ENCODE assay signal across 8 cellular contexts in the genomic region with DNA sequence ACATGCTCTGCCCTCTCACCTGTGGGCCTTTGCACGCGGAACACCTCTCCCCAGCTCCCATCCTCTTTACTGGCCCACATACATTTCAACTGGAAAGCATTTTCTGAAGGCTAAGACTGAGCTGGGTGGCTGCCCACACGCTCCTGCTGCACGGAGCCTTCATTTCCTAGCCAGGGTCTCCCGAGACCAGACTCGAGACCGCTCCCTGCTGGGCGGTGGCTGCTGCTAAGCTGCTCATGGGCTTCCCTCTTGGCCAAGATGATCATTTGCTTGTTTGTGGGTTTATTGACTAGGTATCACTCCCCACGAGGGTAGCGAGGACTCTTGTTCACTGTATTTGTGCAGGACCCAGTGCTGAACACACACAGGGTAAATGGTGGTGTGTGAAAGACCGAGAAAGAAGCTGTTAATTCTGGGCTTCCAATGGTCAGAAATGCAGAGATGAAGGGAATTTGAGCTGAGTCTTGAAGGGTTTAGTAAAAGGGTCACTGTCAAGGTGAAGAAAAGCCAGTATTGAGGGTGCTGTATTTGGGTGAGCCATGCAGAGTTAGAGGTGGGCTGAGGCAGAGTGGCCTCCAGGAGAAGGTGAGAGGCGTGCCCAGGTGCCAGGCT.
A peak's percentile ranks its signal among the peaks of the same experiment; 100 is the strongest.
DNase-seq lines count a peak whose midpoint lies in the region; ATAC-seq lines count a peak whose summit lies in the region.

No MANE protein-coding gene starts in this region.

- no peak for ATAC-seq in GM19452 (IDR thresholded peaks at IDR 0.05; ENCODE audit: unreplicated experiment)

- H3K36me3 ChIP-seq in HAP-1 (replicated peaks) = peaks cover 22% of the 10 kb centered on the region
- H3K36me3 ChIP-seq in endocrine pancreas (ENCODE audit: control insufficient read depth, insufficient read depth, low read length) = peaks cover 7% of the 10 kb centered on the region

- H3K4me3 ChIP-seq in HAP-1 (peak overlapping the region; percentile 93), endocrine pancreas (ENCODE audit: control insufficient read depth, insufficient read depth, low read length) (peak overlapping the region; percentile 44)

- H3K4me1 ChIP-seq in HAP-1 (peaks cover 5% of the 10 kb centered on the region), endocrine pancreas (ENCODE audit: control insufficient read depth, insufficient read depth, low read length) (no peaks in the 10 kb centered on the region)

- DNase-seq in ELR (ENCODE audit: low read depth) = peak; percentile 82
- peak; percentile 36 to 76 for DNase-seq in HAP-1 (ENCODE audit: low spot score in 2 of 2)
- peak; percentile 80 for DNase-seq in NCI-H82 (lab: John Stamatoyannopoulos, UW)
- peak; percentile 88 for DNase-seq in activated CD8-positive, alpha-beta memory T cell treated with anti-CD3 and anti-CD28 coated beads for 24 hours
- DNase-seq in midbrain (lab: John Stamatoyannopoulos, UW) = peak; percentile 77
- DNase-seq in stimulated activated CD8-positive, alpha-beta memory T cell treated with anti-CD3 and anti-CD28 coated beads, Interleukin-15, amount 100 ng/mL, for 24 hours (ENCODE audit: low read depth) = peak; percentile 16

- H3K9me3 ChIP-seq in HAP-1 = no peaks in the 10 kb centered on the region
- H3K9me3 ChIP-seq in endocrine pancreas (ENCODE audit: control insufficient read depth, low read length) = no peaks in the 10 kb centered on the region

- in situ Hi-C loops in HAP-1 (cut with MboI; ENCODE audit: low sequenced_read_pairs) = no loop called here

- H3K27me3 ChIP-seq in HAP-1 (ENCODE audit: low read depth) (no peaks in the 10 kb centered on the region), endocrine pancreas (ENCODE audit: control insufficient read depth, insufficient read depth, low read length) (no peaks in the 10 kb centered on the region)

- H3K9ac ChIP-seq in endocrine pancreas (ENCODE audit: control insufficient read depth, insufficient read depth, low read length) = peak overlapping the region; percentile 70

Comparison
In these comparisons a context has a peak if more than half of its experiments do, and no peak if none do; other contexts are left out.
1. DNase-seq: peak in every context shown above with its lines; median percentile 88 in activated CD8-positive, alpha-beta memory T cell treated with anti-CD3 and anti-CD28 coated beads for 24 hours; 82 in ELR; 80 in NCI-H82; 77 in midbrain; 56 in HAP-1; 16 in stimulated activated CD8-positive, alpha-beta memory T cell treated with anti-CD3 and anti-CD28 coated beads, Interleukin-15, amount 100 ng/mL, for 24 hours.